ENCODE assay signal across 1 cellular context in the genomic region with DNA sequence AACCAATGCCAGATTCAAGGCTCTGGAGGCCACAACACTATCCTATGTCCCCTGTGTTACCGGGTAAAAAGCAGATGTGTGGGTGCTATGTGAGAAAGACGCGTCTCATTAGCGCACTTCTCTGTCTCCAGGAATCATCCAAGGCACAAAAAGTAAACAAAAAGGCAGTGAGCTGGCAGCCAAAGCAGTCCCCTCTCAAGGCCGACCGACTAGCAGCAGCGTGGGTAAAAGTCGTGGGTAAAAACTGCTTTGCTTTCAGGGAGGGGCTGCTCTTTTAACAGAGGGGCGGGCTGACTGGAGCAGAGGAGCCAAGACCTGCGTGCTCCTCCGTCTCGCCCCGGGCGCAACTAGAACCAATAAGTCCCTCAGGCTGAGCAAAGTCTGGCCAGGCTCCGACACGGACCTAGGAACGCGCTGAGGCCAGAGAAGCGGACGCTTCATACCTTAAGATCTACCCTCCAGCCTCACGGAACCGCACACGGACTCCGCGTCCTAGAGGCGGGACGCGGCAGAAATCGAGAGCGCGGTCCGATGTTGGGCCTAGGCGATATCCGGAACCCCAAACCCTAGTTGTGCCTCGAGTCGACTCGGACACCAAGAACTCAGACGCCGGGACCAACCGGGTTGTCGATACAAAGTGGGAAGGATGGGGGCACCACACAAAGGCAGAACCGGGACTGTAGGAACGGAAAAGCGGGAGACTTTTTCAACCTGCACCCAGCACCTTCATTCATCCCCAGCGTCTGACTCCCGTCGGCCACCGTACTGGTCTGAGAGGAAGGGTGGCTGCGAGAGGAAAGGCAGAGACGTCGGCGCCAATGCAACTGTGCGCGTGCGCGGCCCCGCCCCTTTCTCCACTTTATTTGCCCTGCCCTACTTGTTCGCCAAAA.
TF ChIP-seq lines count a peak whose summit lies in the region.

Gene INTS2, minus strand, starts transcription at position 772 of the 890 bp plus-strand sequence. CDS start 1,338 bp downstream, outside the sequence.

TF ChIP-seq in HCT116, 20 proteins besides CTCF, POLR2A, EP300 and RAD21 (continued from another document):
- TF ChIP-seq YY1 (IDR thresholded peaks at IDR 0.05; ENCODE audit: extremely low read depth, insufficient replicate concordance, low read depth, low read length) = peak; percentile 72
- no peak for TF ChIP-seq FOSL1 (IDR thresholded peaks at IDR 0.05; ENCODE audit: low read depth)
- TF ChIP-seq SIN3A (IDR thresholded peaks at IDR 0.05; ENCODE audit: low read depth) = peak; percentile 82
- TF ChIP-seq, protein P1, sequence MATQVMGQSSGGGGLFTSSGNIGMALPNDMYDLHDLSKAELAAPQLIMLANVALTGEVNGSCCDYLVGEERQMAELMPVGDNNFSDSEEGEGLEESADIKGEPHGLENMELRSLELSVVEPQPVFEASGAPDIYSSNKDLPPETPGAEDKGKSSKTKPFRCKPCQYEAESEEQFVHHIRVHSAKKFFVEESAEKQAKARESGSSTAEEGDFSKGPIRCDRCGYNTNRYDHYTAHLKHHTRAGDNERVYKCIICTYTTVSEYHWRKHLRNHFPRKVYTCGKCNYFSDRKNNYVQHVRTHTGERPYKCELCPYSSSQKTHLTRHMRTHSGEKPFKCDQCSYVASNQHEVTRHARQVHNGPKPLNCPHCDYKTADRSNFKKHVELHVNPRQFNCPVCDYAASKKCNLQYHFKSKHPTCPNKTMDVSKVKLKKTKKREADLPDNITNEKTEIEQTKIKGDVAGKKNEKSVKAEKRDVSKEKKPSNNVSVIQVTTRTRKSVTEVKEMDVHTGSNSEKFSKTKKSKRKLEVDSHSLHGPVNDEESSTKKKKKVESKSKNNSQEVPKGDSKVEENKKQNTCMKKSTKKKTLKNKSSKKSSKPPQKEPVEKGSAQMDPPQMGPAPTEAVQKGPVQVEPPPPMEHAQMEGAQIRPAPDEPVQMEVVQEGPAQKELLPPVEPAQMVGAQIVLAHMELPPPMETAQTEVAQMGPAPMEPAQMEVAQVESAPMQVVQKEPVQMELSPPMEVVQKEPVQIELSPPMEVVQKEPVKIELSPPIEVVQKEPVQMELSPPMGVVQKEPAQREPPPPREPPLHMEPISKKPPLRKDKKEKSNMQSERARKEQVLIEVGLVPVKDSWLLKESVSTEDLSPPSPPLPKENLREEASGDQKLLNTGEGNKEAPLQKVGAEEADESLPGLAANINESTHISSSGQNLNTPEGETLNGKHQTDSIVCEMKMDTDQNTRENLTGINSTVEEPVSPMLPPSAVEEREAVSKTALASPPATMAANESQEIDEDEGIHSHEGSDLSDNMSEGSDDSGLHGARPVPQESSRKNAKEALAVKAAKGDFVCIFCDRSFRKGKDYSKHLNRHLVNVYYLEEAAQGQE (IDR thresholded peaks at IDR 0.05; ENCODE audit: low read depth) = no peak
- TF ChIP-seq TCF7L2 (IDR thresholded peaks at IDR 0.05; ENCODE audit: borderline replicate concordance, extremely low read depth, insufficient read depth, insufficient read length) = no peak
- TF ChIP-seq SP1 (IDR thresholded peaks at IDR 0.05; ENCODE audit: low read depth) = peak; percentile 60; the same call in 1 of the 2 replicates
- no peak for TF ChIP-seq EZH2phosphoT487 (IDR thresholded peaks at IDR 0.05; ENCODE audit: borderline replicate concordance)
- no peak for TF ChIP-seq ZNF274 (IDR thresholded peaks at IDR 0.05; ENCODE audit: low read depth, low read length)
- TF ChIP-seq, protein P2, sequence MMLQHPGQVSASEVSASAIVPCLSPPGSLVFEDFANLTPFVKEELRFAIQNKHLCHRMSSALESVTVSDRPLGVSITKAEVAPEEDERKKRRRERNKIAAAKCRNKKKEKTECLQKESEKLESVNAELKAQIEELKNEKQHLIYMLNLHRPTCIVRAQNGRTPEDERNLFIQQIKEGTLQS (IDR thresholded peaks at IDR 0.05) = no peak
- peak; percentile 99 for TF ChIP-seq POLR2AphosphoS5 (IDR thresholded peaks at IDR 0.05; ENCODE audit: low read depth, low read length)
- no peak for TF ChIP-seq SRF (IDR thresholded peaks at IDR 0.05; ENCODE audit: low read depth)
- peak; percentile 52; the same call in 1 of the 2 replicates for TF ChIP-seq CBX3 (IDR thresholded peaks at IDR 0.05; ENCODE audit: low read depth)
- TF ChIP-seq ZFX (IDR thresholded peaks at IDR 0.05) = peak; percentile 100
- no peak for TF ChIP-seq EZH2 (IDR thresholded peaks at IDR 0.05)
- TF ChIP-seq MAX (IDR thresholded peaks at IDR 0.05) = peak; percentile 75
- no peak for TF ChIP-seq EGR1 (IDR thresholded peaks at IDR 0.05; ENCODE audit: low read depth)
